31 cellular contexts compared by ENCODE assay signal in genomic region chr1:58927722-58928085, GRCh38.
A peak's percentile ranks its signal among the peaks of the same experiment; 100 is the strongest.
DNase-seq lines count a peak whose midpoint lies in the region; ATAC-seq and TF ChIP-seq lines count a peak whose summit lies in the region.
"Had no signal": no experiment of that assay in that cellular context is flagged by ENCODE, and none has a peak within 500 bp of the region (broad histone marks: within the 10 kb centered on the region; RNA-seq: fewer than 3 reads in every experiment).

No MANE protein-coding gene starts in this region.

- POLR2A ChIA-PET in RWPE1 (lab: Yijun Ruan, JAX; ENCODE audit: low non-redundant PET): no interaction called here

- in situ Hi-C loops in GM13976 (cut with MboI; ENCODE audit: low sequenced_read_pairs, unreplicated experiment): no loop called here

- H3K9me3 ChIP-seq in esophagus muscularis mucosa: no peaks in the 10 kb centered on the region
- H3K9me3 ChIP-seq: neutrophil, prostate gland, SK-N-SH had no signal

- H3K4me1 ChIP-seq in esophagus muscularis mucosa: peaks cover 2 to 12% (median 3%) of the 10 kb centered on the region in 4 donors

- WGBS in esophagus muscularis mucosa: 100% methylated on average over 3 of the region's 3 CpGs

- H3K36me3 ChIP-seq in esophagus muscularis mucosa: no peaks in the 10 kb centered on the region
- H3K36me3 ChIP-seq: neutrophil, prostate gland had no signal

- TF ChIP-seq CTCF in RWPE1 (conservative IDR thresholded peaks at IDR 0.05; ENCODE audit: low read depth) (no peak), esophagus muscularis mucosa (IDR thresholded peaks at IDR 0.05) (no peak), GM13976 (IDR thresholded peaks at IDR 0.05; ENCODE audit: borderline replicate concordance, control extremely low read depth, extremely low read depth, insufficient read depth, missing control alignments) (no peak)

- no peak for ATAC-seq in HG03025 (IDR thresholded peaks at IDR 0.05; ENCODE audit: low FRiP score, unreplicated experiment)
- ATAC-seq: activated T-cell treated with anti-CD3 and anti-CD28 coated beads, Interleukin-2, amount 50 U/mL, for 72 hours; GM23338; naive thymus-derived CD4-positive, alpha-beta T cell; Right ventricle myocardium inferior; stimulated activated memory B cell treated with anti-CD40 and anti-IgM and Interleukin-4, amounts not matched to agents 10 μg/mL and 1 μg/mL and 100 μg/mL, for 72 hours had no signal

- peak overlapping the region; percentile 28; the same call in 1 of the 2 replicates for H3K27ac ChIP-seq in RWPE1
- no peak overlapping the region for H3K27ac ChIP-seq in esophagus muscularis mucosa (replicated peaks in 1 of 4)
- H3K27ac ChIP-seq: 22Rv1, dorsolateral prefrontal cortex, neutrophil, prostate gland had no signal

- TF ChIP-seq POLR2A in esophagus muscularis mucosa (IDR thresholded peaks at IDR 0.05; ENCODE audit: low read depth): no peak

- H3K4me3 ChIP-seq in esophagus muscularis mucosa: no peak overlapping the region
- H3K4me3 ChIP-seq: dorsolateral prefrontal cortex, GM23338, prostate gland had no signal

- peak; percentile 62 for DNase-seq in DMS79 treated with DMSO at 0.1 percent for 48 hours (lab: John Stamatoyannopoulos, UW)
- DNase-seq in DMS79 (lab: John Stamatoyannopoulos, UW): no peak
- no peak for DNase-seq in RWPE1 (ENCODE audit: low spot score)
- peak; percentile 31 for DNase-seq in esophagus muscularis mucosa (ENCODE audit: extremely low spot score)
- DNase-seq in renal cortical epithelial cell (ENCODE audit: low read depth): peak; percentile 65
- no peak for DNase-seq in GM03348 (ENCODE audit: low spot score)
- DNase-seq in GM13976 (ENCODE audit: low spot score): no peak
- DNase-seq: activated CD4-positive, alpha-beta T cell treated with anti-CD3 and anti-CD28 coated beads, Interleukin-2, amount 50 U/mL, for 4 hours; activated naive CD4-positive, alpha-beta T cell treated with anti-CD3 and anti-CD28 coated beads for 36 hours; activated T-cell treated with anti-CD3 and anti-CD28 coated beads, Interleukin-2, amount 50 U/mL, for 72 hours; Calu3; DND-41; dorsolateral prefrontal cortex; GF-D8; glutamatergic neuron; midbrain; naive thymus-derived CD4-positive, alpha-beta T cell; NCI-H1048; NCI-H1694 treated with DMSO at 0.1 percent for 48 hours; NCI-H510A; SK-N-SH; stimulated activated CD4-positive, alpha-beta T cell treated with anti-CD3 and anti-CD28 coated beads, Interleukin-15, amount 100 ng/mL, for 24 hours; substantia nigra; T-helper 2 cell had no signal

- intact Hi-C loops in esophagus muscularis mucosa (cut with DNase I): no loop called here

- H3K27me3 ChIP-seq in esophagus muscularis mucosa: no peaks in the 10 kb centered on the region
- H3K27me3 ChIP-seq: dorsolateral prefrontal cortex had no signal

- no peak for TF ChIP-seq EP300 in esophagus muscularis mucosa (IDR thresholded peaks at IDR 0.05)

- CTCF ChIA-PET in RWPE1 (lab: Yijun Ruan, JAX): no interaction called here

Comparison
In these comparisons a context has a peak if more than half of its experiments do, and no peak if none do; other contexts are left out.
1. DNase-seq: peak in DMS79 treated with DMSO at 0.1 percent for 48 hours (single experiment), esophagus muscularis mucosa (single experiment) and renal cortical epithelial cell (single experiment); none in DMS79 (single experiment), RWPE1 (single experiment), GM03348 (single experiment) and GM13976 (single experiment).